1 cellular context compared by ENCODE assay signal in the genomic region with DNA sequence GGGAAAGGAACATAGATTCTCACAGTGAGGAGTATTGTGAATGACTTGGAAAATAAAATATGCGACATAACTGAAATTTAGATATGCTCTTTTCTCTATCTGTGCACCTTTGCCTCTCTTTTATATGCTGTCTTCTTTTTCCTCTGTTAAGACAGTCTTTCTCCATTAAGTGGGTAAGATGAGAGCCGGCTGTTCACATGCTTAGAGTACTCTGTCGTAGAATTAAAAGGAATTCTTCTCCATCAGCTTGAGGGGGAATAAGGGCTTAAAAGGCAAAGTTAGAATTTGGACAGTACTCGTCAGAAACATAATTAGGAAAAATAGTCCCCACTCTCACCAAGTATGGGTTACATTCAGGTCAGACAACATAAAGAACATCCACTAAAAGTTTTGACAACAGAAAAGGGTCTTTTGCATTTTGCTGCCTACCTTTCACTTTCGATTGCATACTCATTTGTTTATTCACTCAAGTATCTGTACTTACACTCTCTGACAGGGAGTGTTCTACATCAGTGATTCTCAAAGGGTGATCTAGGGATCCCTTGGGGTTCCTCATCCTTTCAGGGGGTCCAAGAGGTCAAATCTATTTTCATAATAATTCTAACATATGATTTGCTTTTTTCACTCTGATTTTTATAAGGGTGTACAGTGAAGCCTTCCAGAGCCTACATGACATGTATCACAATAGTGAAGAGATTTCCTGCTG.
TF ChIP-seq lines count a peak whose summit lies in the region.

No MANE protein-coding gene starts in this region.

TF ChIP-seq in GM23338, 12 proteins besides CTCF, POLR2A, EP300 and RAD21 (continued from another document):
- TF ChIP-seq, protein P1, sequence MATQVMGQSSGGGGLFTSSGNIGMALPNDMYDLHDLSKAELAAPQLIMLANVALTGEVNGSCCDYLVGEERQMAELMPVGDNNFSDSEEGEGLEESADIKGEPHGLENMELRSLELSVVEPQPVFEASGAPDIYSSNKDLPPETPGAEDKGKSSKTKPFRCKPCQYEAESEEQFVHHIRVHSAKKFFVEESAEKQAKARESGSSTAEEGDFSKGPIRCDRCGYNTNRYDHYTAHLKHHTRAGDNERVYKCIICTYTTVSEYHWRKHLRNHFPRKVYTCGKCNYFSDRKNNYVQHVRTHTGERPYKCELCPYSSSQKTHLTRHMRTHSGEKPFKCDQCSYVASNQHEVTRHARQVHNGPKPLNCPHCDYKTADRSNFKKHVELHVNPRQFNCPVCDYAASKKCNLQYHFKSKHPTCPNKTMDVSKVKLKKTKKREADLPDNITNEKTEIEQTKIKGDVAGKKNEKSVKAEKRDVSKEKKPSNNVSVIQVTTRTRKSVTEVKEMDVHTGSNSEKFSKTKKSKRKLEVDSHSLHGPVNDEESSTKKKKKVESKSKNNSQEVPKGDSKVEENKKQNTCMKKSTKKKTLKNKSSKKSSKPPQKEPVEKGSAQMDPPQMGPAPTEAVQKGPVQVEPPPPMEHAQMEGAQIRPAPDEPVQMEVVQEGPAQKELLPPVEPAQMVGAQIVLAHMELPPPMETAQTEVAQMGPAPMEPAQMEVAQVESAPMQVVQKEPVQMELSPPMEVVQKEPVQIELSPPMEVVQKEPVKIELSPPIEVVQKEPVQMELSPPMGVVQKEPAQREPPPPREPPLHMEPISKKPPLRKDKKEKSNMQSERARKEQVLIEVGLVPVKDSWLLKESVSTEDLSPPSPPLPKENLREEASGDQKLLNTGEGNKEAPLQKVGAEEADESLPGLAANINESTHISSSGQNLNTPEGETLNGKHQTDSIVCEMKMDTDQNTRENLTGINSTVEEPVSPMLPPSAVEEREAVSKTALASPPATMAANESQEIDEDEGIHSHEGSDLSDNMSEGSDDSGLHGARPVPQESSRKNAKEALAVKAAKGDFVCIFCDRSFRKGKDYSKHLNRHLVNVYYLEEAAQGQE (IDR thresholded peaks at IDR 0.05; ENCODE audit: unreplicated experiment), result no peak
- TF ChIP-seq ZNF114 (CRISPR knock-in tag; IDR thresholded peaks at IDR 0.05) (no peak), CREB1 (CRISPR knock-in tag; IDR thresholded peaks at IDR 0.05; ENCODE audit: low read depth) (no peak), NANOG (IDR thresholded peaks at IDR 0.05; ENCODE audit: borderline replicate concordance) (no peak)
- TF ChIP-seq, protein P2, sequence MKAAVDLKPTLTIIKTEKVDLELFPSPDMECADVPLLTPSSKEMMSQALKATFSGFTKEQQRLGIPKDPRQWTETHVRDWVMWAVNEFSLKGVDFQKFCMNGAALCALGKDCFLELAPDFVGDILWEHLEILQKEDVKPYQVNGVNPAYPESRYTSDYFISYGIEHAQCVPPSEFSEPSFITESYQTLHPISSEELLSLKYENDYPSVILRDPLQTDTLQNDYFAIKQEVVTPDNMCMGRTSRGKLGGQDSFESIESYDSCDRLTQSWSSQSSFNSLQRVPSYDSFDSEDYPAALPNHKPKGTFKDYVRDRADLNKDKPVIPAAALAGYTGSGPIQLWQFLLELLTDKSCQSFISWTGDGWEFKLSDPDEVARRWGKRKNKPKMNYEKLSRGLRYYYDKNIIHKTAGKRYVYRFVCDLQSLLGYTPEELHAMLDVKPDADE (IDR thresholded peaks at IDR 0.05), result no peak
TF ChIP-seq in GM23338: peak in this region for 0.
